11 cellular contexts compared by ENCODE assay signal in genomic region chr1:50420689-50421365, GRCh38. TPM values are rescaled to one million over a fixed set of nuclear protein-coding genes. Genes with fewer than 3 reads are reported as not detected.
DNase-seq lines count a peak whose midpoint lies in the region; ATAC-seq and TF ChIP-seq lines count a peak whose summit lies in the region.
"Had no signal": no experiment of that assay in that cellular context is flagged by ENCODE, and none has a peak within 500 bp of the region (broad histone marks: within the 10 kb centered on the region; RNA-seq: fewer than 3 reads in every experiment).

No MANE protein-coding gene starts in this region.

- CTCF ChIA-PET in activated CD4-positive, alpha-beta T cell treated with anti-CD3 and anti-CD28 coated beads, Interleukin-2, amount 10 ng/mL, durations not matched to agents 7 days and 5 days (lab: Charles Lee), result no interaction called here
- CTCF ChIA-PET in activated B cell treated with CpG ODN at 0.5 μM for 24 hours (lab: Charles Lee), result no interaction called here

- TF ChIP-seq POLR2A in thyroid gland (IDR thresholded peaks at IDR 0.05), result no peak

- peak overlapping the region; percentile 82 for H3K27ac Mint-ChIP-seq in activated CD4-positive, alpha-beta T cell treated with anti-CD3 and anti-CD28 coated beads, Interleukin-2, amount 10 ng/mL, durations not matched to agents 7 days and 5 days
- no peak overlapping the region for H3K27ac Mint-ChIP-seq in activated B cell treated with CpG ODN at 0.5 μM for 24 hours
- H3K27ac Mint-ChIP-seq in stimulated activated naive B cell treated with anti-CD40 and anti-IgM and Interleukin-4, amounts not matched to agents 10 μg/mL and 1 μg/mL and 100 μg/mL, for 72 hours, result peak overlapping the region; percentile 83

- no peak for DNase-seq in activated CD4-positive, alpha-beta T cell treated with anti-CD3 and anti-CD28 coated beads, Interleukin-2, amount 10 ng/mL, durations not matched to agents 7 days and 5 days
- no peak for DNase-seq in activated CD4-positive, alpha-beta T cell treated with anti-CD3 and anti-CD28 coated beads for 4 hours
- DNase-seq in activated B cell treated with CpG ODN at 0.5 μM for 24 hours (no peak), thyroid gland (no peak), islet precursor cell (no peak), middle frontal gyrus (ENCODE audit: extremely low spot score, low spot score) (no peak)
- no peak for DNase-seq in stimulated activated naive B cell treated with anti-CD40 and anti-IgM and Interleukin-4, amounts not matched to agents 10 μg/mL and 1 μg/mL and 100 μg/mL, for 72 hours
- DNase-seq: activated naive CD4-positive, alpha-beta T cell treated with Interleukin-2 at 50 U/mL for 16 hours; Kasumi-1 had no signal

- WGBS in thyroid gland, 2 donors, result 3 to 7% methylated on average over 28 to 30 of the region's 69 CpGs

- H3K9me3 ChIP-seq in iPS-15b (ENCODE audit: control insufficient read depth, insufficient read depth, low read length), result no peaks in the 10 kb centered on the region
- no peaks in the 10 kb centered on the region for H3K9me3 ChIP-seq in thyroid gland

- H3K27me3 ChIP-seq in iPS-15b (ENCODE audit: control insufficient read depth, insufficient read depth, low read length), result peaks cover 99% of the 10 kb centered on the region
- peaks cover 76% of the 10 kb centered on the region for H3K27me3 ChIP-seq in thyroid gland

- H3K36me3 ChIP-seq in iPS-15b (ENCODE audit: control insufficient read depth, insufficient read depth, low read length) (no peaks in the 10 kb centered on the region), thyroid gland (no peaks in the 10 kb centered on the region)

- no peak overlapping the region for H3K9ac ChIP-seq in iPS-15b (ENCODE audit: low read depth, low read length)

- H3K4me1 ChIP-seq in iPS-15b (ENCODE audit: control insufficient read depth, insufficient read depth, low read length), result peaks cover 2% of the 10 kb centered on the region
- H3K4me1 ChIP-seq in thyroid gland, result peaks cover 9 to 73% of the 10 kb centered on the region in 2 donors

- peak overlapping the region; percentile 60 for H3K4me3 Mint-ChIP-seq in activated CD4-positive, alpha-beta T cell treated with anti-CD3 and anti-CD28 coated beads, Interleukin-2, amount 10 ng/mL, durations not matched to agents 7 days and 5 days
- H3K4me3 Mint-ChIP-seq in activated B cell treated with CpG ODN at 0.5 μM for 24 hours, result peak overlapping the region; percentile 33
- H3K4me3 Mint-ChIP-seq in stimulated activated naive B cell treated with anti-CD40 and anti-IgM and Interleukin-4, amounts not matched to agents 10 μg/mL and 1 μg/mL and 100 μg/mL, for 72 hours, result peak overlapping the region; percentile 72 to 74

- POLR2A ChIA-PET in activated CD4-positive, alpha-beta T cell treated with anti-CD3 and anti-CD28 coated beads, Interleukin-2, amount 10 ng/mL, durations not matched to agents 7 days and 5 days (lab: Charles Lee), result no interaction called here
- POLR2A ChIA-PET in activated B cell treated with CpG ODN at 0.5 μM for 24 hours (lab: Charles Lee), result no interaction called here

- TF ChIP-seq CTCF in activated B cell treated with CpG ODN at 0.5 μM for 24 hours (IDR thresholded peaks at IDR 0.05) (no peak), thyroid gland (IDR thresholded peaks at IDR 0.05) (no peak)

- H3K36me3 Mint-ChIP-seq in activated CD4-positive, alpha-beta T cell treated with anti-CD3 and anti-CD28 coated beads, Interleukin-2, amount 10 ng/mL, durations not matched to agents 7 days and 5 days (ENCODE audit: low read depth), result peaks cover 12% of the 10 kb centered on the region
- H3K36me3 Mint-ChIP-seq in activated B cell treated with CpG ODN at 0.5 μM for 24 hours (ENCODE audit: low read depth), result peaks cover 2% of the 10 kb centered on the region
- peaks cover 13 to 22% of the 10 kb centered on the region in 2 donors for H3K36me3 Mint-ChIP-seq in stimulated activated naive B cell treated with anti-CD40 and anti-IgM and Interleukin-4, amounts not matched to agents 10 μg/mL and 1 μg/mL and 100 μg/mL, for 72 hours

- H3K27me3 Mint-ChIP-seq in activated CD4-positive, alpha-beta T cell treated with anti-CD3 and anti-CD28 coated beads, Interleukin-2, amount 10 ng/mL, durations not matched to agents 7 days and 5 days, result peaks cover 83% of the 10 kb centered on the region
- peaks cover 71% of the 10 kb centered on the region for H3K27me3 Mint-ChIP-seq in activated B cell treated with CpG ODN at 0.5 μM for 24 hours
- H3K27me3 Mint-ChIP-seq in stimulated activated naive B cell treated with anti-CD40 and anti-IgM and Interleukin-4, amounts not matched to agents 10 μg/mL and 1 μg/mL and 100 μg/mL, for 72 hours, result peaks cover 81 to 89% of the 10 kb centered on the region in 2 donors

- H3K27ac ChIP-seq in thyroid gland, result no peak overlapping the region

- ATAC-seq in activated B cell treated with CpG ODN at 0.5 μM for 24 hours (ENCODE audit: low read depth), result no peak
- no peak for ATAC-seq in stimulated activated naive B cell treated with anti-CD40 and anti-IgM and Interleukin-4, amounts not matched to agents 10 μg/mL and 1 μg/mL and 100 μg/mL, for 72 hours (replicated peaks)
- ATAC-seq: sciatic nerve had no signal

- intact Hi-C loops in activated B cell treated with CpG ODN at 0.5 μM for 24 hours (cut with micrococcal nuclease) (loop anchor here (10.0 kb wide), 1 partner anchor 554 kb away; the partner anchor contains the start of gene CDKN2C), thyroid gland (cut with DNase I) (no loop called here)

- peak overlapping the region; percentile 41 for H3K4me3 ChIP-seq in iPS-15b (ENCODE audit: low read depth, low read length)
- no peak overlapping the region for H3K4me3 ChIP-seq in thyroid gland (replicated peaks in 1 of 3)

- H3K4me1 Mint-ChIP-seq in activated CD4-positive, alpha-beta T cell treated with anti-CD3 and anti-CD28 coated beads, Interleukin-2, amount 10 ng/mL, durations not matched to agents 7 days and 5 days, result peaks cover 43% of the 10 kb centered on the region
- peaks cover 63% of the 10 kb centered on the region for H3K4me1 Mint-ChIP-seq in activated B cell treated with CpG ODN at 0.5 μM for 24 hours
- H3K4me1 Mint-ChIP-seq in stimulated activated naive B cell treated with anti-CD40 and anti-IgM and Interleukin-4, amounts not matched to agents 10 μg/mL and 1 μg/mL and 100 μg/mL, for 72 hours, result peaks cover 48 to 88% of the 10 kb centered on the region in 2 donors

- no peaks in the 10 kb centered on the region for H3K9me3 Mint-ChIP-seq in activated CD4-positive, alpha-beta T cell treated with anti-CD3 and anti-CD28 coated beads, Interleukin-2, amount 10 ng/mL, durations not matched to agents 7 days and 5 days
- H3K9me3 Mint-ChIP-seq in activated B cell treated with CpG ODN at 0.5 μM for 24 hours, result no peaks in the 10 kb centered on the region
- peaks cover 4 to 7% of the 10 kb centered on the region in 2 donors for H3K9me3 Mint-ChIP-seq in stimulated activated naive B cell treated with anti-CD40 and anti-IgM and Interleukin-4, amounts not matched to agents 10 μg/mL and 1 μg/mL and 100 μg/mL, for 72 hours

RNA-seq across cellular contexts. Expression of gene DMRTA2, which starts 2.4 kb away (rescaled TPM):
- total RNA-seq in activated CD4-positive, alpha-beta T cell treated with anti-CD3 and anti-CD28 coated beads, Interleukin-2, amount 10 ng/mL, durations not matched to agents 7 days and 5 days, result not detected
- total RNA-seq in activated B cell treated with CpG ODN at 0.5 μM for 24 hours, result not detected in 2 replicates
- not detected for total RNA-seq in thyroid gland
- total RNA-seq: sciatic nerve had no signal
